ENCODE assay signal across 1 cellular context in the genomic region with DNA sequence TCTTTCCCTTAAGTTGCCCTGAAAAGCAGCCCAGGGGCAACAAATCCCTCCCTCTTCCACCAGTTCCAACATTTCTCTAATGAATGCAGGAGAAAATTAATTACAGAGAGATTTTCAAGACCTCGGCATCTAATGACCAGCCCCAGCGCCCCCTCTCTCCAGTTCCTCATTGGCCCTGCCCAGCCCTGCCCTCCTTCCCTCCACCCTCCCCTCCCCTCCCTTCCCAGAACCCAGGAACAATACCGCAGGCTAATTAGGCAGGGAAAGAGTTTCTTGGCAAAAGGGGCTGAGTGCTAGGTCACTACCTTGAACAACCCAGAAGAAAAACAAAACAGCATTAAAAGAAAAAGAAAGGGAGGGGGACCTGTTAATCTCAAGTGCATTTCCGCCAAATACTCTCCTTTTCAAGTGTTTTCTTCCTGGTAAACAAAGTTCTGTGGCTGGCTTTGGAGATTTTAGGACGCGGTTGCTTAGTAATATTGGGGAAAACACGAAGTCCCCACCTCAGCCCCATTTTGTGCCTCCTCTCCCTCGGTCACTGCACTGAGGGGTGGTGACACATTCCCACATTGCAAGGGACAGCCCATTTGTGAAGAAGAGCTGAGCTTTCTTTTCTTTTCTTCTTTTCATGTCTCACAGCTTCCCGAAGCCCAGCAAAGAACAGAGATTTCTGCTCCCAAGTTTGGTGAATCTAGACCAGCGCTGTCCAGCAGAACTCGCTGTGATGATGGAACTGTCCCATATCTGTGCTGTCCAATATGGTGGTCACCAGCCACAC.
TF ChIP-seq lines count a peak whose summit lies in the region.

No MANE protein-coding gene starts in this region.

TF ChIP-seq in IMR-90, 13 proteins besides CTCF, POLR2A, EP300 and RAD21:
- TF ChIP-seq CEBPB (IDR thresholded peaks at IDR 0.05; ENCODE audit: low read depth, low read length) (no peak), FOS (IDR thresholded peaks at IDR 0.05; ENCODE audit: low read depth, low read length) (no peak), MXI1 (IDR thresholded peaks at IDR 0.05; ENCODE audit: borderline replicate concordance, low read depth, low read length) (no peak), RFX5 (IDR thresholded peaks at IDR 0.05; ENCODE audit: low read depth, low read length) (no peak), SMC3 (IDR thresholded peaks at IDR 0.05; ENCODE audit: low read depth, low read length) (no peak), MAFK (IDR thresholded peaks at IDR 0.05; ENCODE audit: low read depth, low read length) (no peak), NFE2L2 (IDR thresholded peaks at IDR 0.05; ENCODE audit: low read depth, low read length) (no peak), MAZ (IDR thresholded peaks at IDR 0.05; ENCODE audit: borderline replicate concordance, low read depth, low read length) (no peak)
